17 cellular contexts compared by ENCODE assay signal in genomic region chr1:99749504-99749903, GRCh38. TPM values are rescaled to one million over a fixed set of nuclear protein-coding genes. Genes with fewer than 3 reads are reported as not detected.
A peak's percentile ranks its signal among the peaks of the same experiment; 100 is the strongest.
DNase-seq lines count a peak whose midpoint lies in the region; ATAC-seq and TF ChIP-seq lines count a peak whose summit lies in the region.
"Had no signal": no experiment of that assay in that cellular context is flagged by ENCODE, and none has a peak within 500 bp of the region (broad histone marks: within the 10 kb centered on the region; RNA-seq: fewer than 3 reads in every experiment).

No MANE protein-coding gene starts in this region.

- no peaks in the 10 kb centered on the region for H3K36me3 ChIP-seq in hepatocyte (replicated peaks; ENCODE audit: insufficient read depth, low read depth)
- no peaks in the 10 kb centered on the region for H3K36me3 ChIP-seq in OCI-LY7 (ENCODE audit: insufficient read depth, low read length)
- H3K36me3 ChIP-seq: BLaER1 treated with 17β-estradiol and CSF1 and Interleukin-3, amounts not matched to agents 10 nM and 100 nM; MG63; neutrophil had no signal

- no TSS peak for BruUV-seq in OCI-LY7 (replicated peaks; lab: Mats Ljungman, UMichigan)

- H4K20me1 ChIP-seq in hepatocyte (ENCODE audit: insufficient read depth, poor library complexity, severe bottlenecking), result no peaks in the 10 kb centered on the region
- H4K20me1 ChIP-seq in OCI-LY7 (ENCODE audit: insufficient read depth, low read length), result no peaks in the 10 kb centered on the region
- H4K20me1 ChIP-seq: BLaER1 treated with 17β-estradiol and CSF1 and Interleukin-3, amounts not matched to agents 10 nM and 100 nM had no signal

- H3K79me2 ChIP-seq in hepatocyte (peaks cover 5% of the 10 kb centered on the region), OCI-LY7 (ENCODE audit: insufficient read depth, low read depth, low read length) (no peaks in the 10 kb centered on the region)

- ATAC-seq in GM19035 (IDR thresholded peaks at IDR 0.05; ENCODE audit: unreplicated experiment), result peak; percentile 11
- peak; percentile 13 for ATAC-seq in GM21786 (IDR thresholded peaks at IDR 0.05; ENCODE audit: unreplicated experiment)
- ATAC-seq in HG03103 (IDR thresholded peaks at IDR 0.05; ENCODE audit: low read depth, unreplicated experiment), result peak; percentile 15

- H3K4me1 ChIP-seq in hepatocyte (ENCODE audit: insufficient read depth), result no peaks in the 10 kb centered on the region
- H3K4me1 ChIP-seq in OCI-LY7 (ENCODE audit: insufficient read depth, low read length, poor library complexity, severe bottlenecking), result no peaks in the 10 kb centered on the region
- H3K4me1 ChIP-seq: BLaER1 treated with 17β-estradiol and CSF1 and Interleukin-3, amounts not matched to agents 10 nM and 100 nM had no signal

- H3K9me3 ChIP-seq in hepatocyte (ENCODE audit: low read depth) (no peaks in the 10 kb centered on the region), OCI-LY7 (ENCODE audit: low read length) (no peaks in the 10 kb centered on the region)
- H3K9me3 ChIP-seq: BLaER1 treated with 17β-estradiol and CSF1 and Interleukin-3, amounts not matched to agents 10 nM and 100 nM; MG63; neutrophil had no signal

- H3K27ac ChIP-seq in hepatocyte, result peak overlapping the region; percentile 19
- H3K27ac ChIP-seq in OCI-LY7 (ENCODE audit: low read depth, low read length, poor library complexity, severe bottlenecking), result no peak overlapping the region
- H3K27ac ChIP-seq: BLaER1 treated with 17β-estradiol and CSF1 and Interleukin-3, amounts not matched to agents 10 nM and 100 nM; GM23248; neutrophil; skin epidermis had no signal

- intact Hi-C loops in OCI-LY7 (cut with micrococcal nuclease; ENCODE audit: unreplicated experiment), result no loop called here

- no peaks in the 10 kb centered on the region for H3K9me2 ChIP-seq in hepatocyte (replicated peaks; ENCODE audit: insufficient read depth)
- H3K9me2 ChIP-seq in OCI-LY7 (ENCODE audit: insufficient read depth, low read length), result no peaks in the 10 kb centered on the region

- DNase-seq in hepatocyte (ENCODE audit: low spot score) (no peak), activated gamma-delta T cell (lab: John Stamatoyannopoulos, UW) (no peak), OCI-LY7 (ENCODE audit: low spot score) (no peak), T-helper 2 cell (no peak), NCI-H1694 (lab: John Stamatoyannopoulos, UW) (no peak)
- DNase-seq: GM23248, mammary epithelial cell, MG63, NCI-H2107, SIG-M5, substantia nigra had no signal

- CTCF ChIA-PET in OCI-LY7 (lab: Charles Lee; ENCODE audit: unreplicated experiment), result no interaction called here

- H3K4me2 ChIP-seq in hepatocyte (no peak overlapping the region), OCI-LY7 (ENCODE audit: low read length) (no peak overlapping the region)
- H3K4me2 ChIP-seq: BLaER1 treated with 17β-estradiol and CSF1 and Interleukin-3, amounts not matched to agents 10 nM and 100 nM had no signal

- H3K27me3 ChIP-seq in hepatocyte, result no peaks in the 10 kb centered on the region
- H3K27me3 ChIP-seq: BLaER1 treated with 17β-estradiol and CSF1 and Interleukin-3, amounts not matched to agents 10 nM and 100 nM; MG63; neutrophil had no signal

- H2AFZ ChIP-seq in hepatocyte (no peak overlapping the region), OCI-LY7 (ENCODE audit: low read length) (no peak overlapping the region)
- H2AFZ ChIP-seq: GM23248 had no signal

- TF ChIP-seq CTCF in hepatocyte (IDR thresholded peaks at IDR 0.05; ENCODE audit: poor library complexity), result no peak
- no peak for TF ChIP-seq CTCF in OCI-LY7 (conservative IDR thresholded peaks at IDR 0.05; ENCODE audit: low read length)

- H3K4me3 ChIP-seq in hepatocyte, result no peak overlapping the region
- H3K4me3 ChIP-seq in OCI-LY7 (ENCODE audit: low read depth, low read length, poor library complexity, severe bottlenecking), result no peak overlapping the region
- H3K4me3 ChIP-seq: BLaER1 treated with 17β-estradiol and CSF1 and Interleukin-3, amounts not matched to agents 10 nM and 100 nM; GM23248; MG63; skin epidermis had no signal

- POLR2A ChIA-PET in OCI-LY7 (lab: Charles Lee), result interaction anchor here (0.7 to 1.3 kb wide), 6 partner anchors 11 to 499 kb away, joined by 3 to 7 read pairs (median 4); partner anchors contain the start of gene FRRS1

RNA-seq across cellular contexts. Expression of gene FRRS1, which starts 16.9 kb away (rescaled TPM):
- total RNA-seq in hepatocyte (26.8 and 31.3 TPM in 2 replicates), OCI-LY7 (2022) (6.5 and 7.2 TPM in 2 replicates)
- polyA plus RNA-seq in hepatocyte, result 1.0 and 1.5 TPM in 2 replicates
- total RNA-seq in OCI-LY7 (2014; rRNA removed; shearing (Covaris generic)), result 3.4 and 4.5 TPM in 2 replicates
